Comparison of ENCODE assay signal across 7 cellular contexts in the genomic region with DNA sequence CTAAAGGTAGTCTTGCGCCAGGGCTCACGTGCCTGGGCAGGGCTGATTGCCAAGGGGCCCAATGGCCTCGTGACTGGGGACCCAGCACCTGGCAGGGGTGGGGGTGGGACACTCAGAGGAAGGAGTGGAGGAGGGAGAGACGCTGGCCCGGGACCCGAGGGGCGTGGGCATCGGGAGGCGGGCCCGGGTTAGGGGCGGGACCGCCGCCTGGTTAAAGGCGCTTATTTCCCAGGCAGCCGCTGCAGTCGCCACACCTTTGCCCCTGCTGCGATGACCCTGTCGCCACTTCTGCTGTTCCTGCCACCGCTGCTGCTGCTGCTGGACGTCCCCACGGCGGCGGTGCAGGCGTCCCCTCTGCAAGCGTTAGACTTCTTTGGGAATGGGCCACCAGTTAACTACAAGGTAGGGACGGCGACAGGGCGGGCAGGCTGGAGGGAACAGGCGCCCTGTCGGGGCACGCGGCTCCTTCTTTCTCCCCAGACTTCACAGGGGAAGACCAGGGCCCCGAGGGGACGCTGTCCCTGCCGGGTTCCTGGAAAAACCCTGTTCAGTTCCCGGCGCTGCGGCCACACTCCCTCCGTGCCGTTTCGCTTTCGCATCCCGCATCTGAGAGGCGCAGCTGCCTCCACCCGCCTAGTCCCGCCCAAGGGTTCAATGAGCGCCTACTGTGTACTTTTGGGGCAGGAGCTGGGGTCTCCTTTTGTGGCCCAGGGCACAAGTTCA. TPM values are rescaled to one million over a fixed set of nuclear protein-coding genes. Genes with fewer than 3 reads are reported as not detected.
DNase-seq lines count a peak whose midpoint lies in the region; ATAC-seq and TF ChIP-seq lines count a peak whose summit lies in the region.

A gene (plus strand): TSS at position 242 of the 723 bp plus-strand sequence. CDS start 29 bp downstream, at position 271.

- H3K4me3 ChIP-seq in GM12864 (ENCODE audit: low read depth, low read length) = peak within 1 kb of the TSS; percentile 89
- peak within 1 kb of the TSS; percentile 33 for H3K4me3 ChIP-seq in HEK293 (ENCODE audit: low read depth, low read length)
- H3K4me3 ChIP-seq in lower lobe of right lung = peak within 1 kb of the TSS; percentile 89

- ATAC-seq in activated B cell treated with CpG ODN at 0.5 μM for 24 hours (ENCODE audit: low read depth) (peak; percentile 62), lower lobe of right lung (peak; percentile 87 to 89)
- ATAC-seq in stimulated activated memory B cell treated with anti-CD40 and anti-IgM and Interleukin-4, amounts not matched to agents 10 μg/mL and 1 μg/mL and 100 μg/mL, for 72 hours = peak; percentile 82

- no peaks in the 10 kb centered on the region for H3K27me3 Mint-ChIP-seq in activated B cell treated with CpG ODN at 0.5 μM for 24 hours
- H3K27me3 Mint-ChIP-seq in stimulated activated memory B cell treated with anti-CD40 and anti-IgM and Interleukin-4, amounts not matched to agents 10 μg/mL and 1 μg/mL and 100 μg/mL, for 72 hours = no peaks in the 10 kb centered on the region

- POLR2A ChIA-PET in HEK293 (lab: Yijun Ruan, JAX) (interaction anchor here (0.8 kb wide), 1 partner anchor 19 kb away, joined by 3 read pairs; a partner anchor contains a TSS), activated B cell treated with CpG ODN at 0.5 μM for 24 hours (lab: Charles Lee) (interaction anchor here (0.5 to 11.9 kb wide), 14 partner anchors 12 to 583 kb away, joined by 3 to 437 read pairs (median 4); a partner anchor contains a TSS)

- H3K36me3 ChIP-seq in HEK293 (ENCODE audit: control insufficient read depth in 2 of 2, insufficient read depth in 1 of 2, low read length in 2 of 2) = peaks cover 0 to 25% of the 10 kb centered on the region in 2 experiments; a peak in 2 of 3 replicates
- H3K36me3 ChIP-seq in lower lobe of right lung = peaks cover 34% of the 10 kb centered on the region

- CTCF ChIA-PET in HEK293 (lab: Yijun Ruan, JAX) = interaction anchor here (0.5 to 1.2 kb wide), 5 partner anchors 10 to 558 kb away, joined by 3 to 4 read pairs (median 3); no protein-coding TSS in a partner anchor
- CTCF ChIA-PET in activated B cell treated with CpG ODN at 0.5 μM for 24 hours (lab: Charles Lee) = interaction anchor here (1.0 to 2.7 kb wide), 3 partner anchors 10 to 79 kb away, joined by 3 to 14 read pairs (median 5); no protein-coding TSS in a partner anchor

- no peaks in the 10 kb centered on the region for H3K27me3 ChIP-seq in lower lobe of right lung (ENCODE audit: low read depth)

- DNase-seq in GM12864 (ENCODE audit: low read depth) (peak; percentile 66), NCI-H146 (lab: John Stamatoyannopoulos, UW) (peak; percentile 83), activated B cell treated with CpG ODN at 0.5 μM for 24 hours (peak; percentile 85), dermis blood vessel endothelial cell (peak; percentile 39), lower lobe of right lung (peak; percentile 92)

- no peaks in the 10 kb centered on the region for H3K9me3 Mint-ChIP-seq in activated B cell treated with CpG ODN at 0.5 μM for 24 hours
- H3K9me3 Mint-ChIP-seq in stimulated activated memory B cell treated with anti-CD40 and anti-IgM and Interleukin-4, amounts not matched to agents 10 μg/mL and 1 μg/mL and 100 μg/mL, for 72 hours = no peaks in the 10 kb centered on the region

- H3K4me1 Mint-ChIP-seq in activated B cell treated with CpG ODN at 0.5 μM for 24 hours = peaks cover 90% of the 10 kb centered on the region
- peaks cover 80% of the 10 kb centered on the region for H3K4me1 Mint-ChIP-seq in stimulated activated memory B cell treated with anti-CD40 and anti-IgM and Interleukin-4, amounts not matched to agents 10 μg/mL and 1 μg/mL and 100 μg/mL, for 72 hours

- no peak within 1 kb of the TSS; the same call in 1 of the 2 replicates for H3K27ac ChIP-seq in HEK293 (ENCODE audit: extremely low read depth, low read depth, low read length)
- H3K27ac ChIP-seq in lower lobe of right lung = peak within 1 kb of the TSS; percentile 81

- intact Hi-C loops in activated B cell treated with CpG ODN at 0.5 μM for 24 hours (cut with micrococcal nuclease) = loop anchor here (1.0 to 10.0 kb wide), 9 partner anchors 8 to 649 kb away; a partner anchor contains a TSS
- intact Hi-C loops in lower lobe of right lung (cut with DNase I) = no loop called here

- H3K9me3 ChIP-seq in HEK293 (ENCODE audit: control insufficient read depth, insufficient read depth, low read depth, low read length) (no peaks in the 10 kb centered on the region), lower lobe of right lung (no peaks in the 10 kb centered on the region)

- H3K4me1 ChIP-seq in HEK293 (ENCODE audit: control insufficient read depth, insufficient read depth, low read length) = no peaks in the 10 kb centered on the region
- H3K4me1 ChIP-seq in lower lobe of right lung = peaks cover 18% of the 10 kb centered on the region

- peak within 1 kb of the TSS; percentile 94 for H3K4me3 Mint-ChIP-seq in activated B cell treated with CpG ODN at 0.5 μM for 24 hours
- H3K4me3 Mint-ChIP-seq in stimulated activated memory B cell treated with anti-CD40 and anti-IgM and Interleukin-4, amounts not matched to agents 10 μg/mL and 1 μg/mL and 100 μg/mL, for 72 hours = peak within 1 kb of the TSS; percentile 94

- TF ChIP-seq CTCF in GM12864 (IDR thresholded peaks at IDR 0.05; ENCODE audit: low read depth, low read length, missing control alignments) = no peak
- peak; percentile 30; the same call in 1 of the 2 replicates for TF ChIP-seq CTCF in HEK293 (tag by site-specific recombination; IDR thresholded peaks at IDR 0.05)
- TF ChIP-seq CTCF in activated B cell treated with CpG ODN at 0.5 μM for 24 hours (IDR thresholded peaks at IDR 0.05) = no peak
- TF ChIP-seq CTCF in lower lobe of right lung (IDR thresholded peaks at IDR 0.05) = no peak

- H3K27ac Mint-ChIP-seq in activated B cell treated with CpG ODN at 0.5 μM for 24 hours = peak within 1 kb of the TSS; percentile 92
- peak within 1 kb of the TSS; percentile 92 for H3K27ac Mint-ChIP-seq in stimulated activated memory B cell treated with anti-CD40 and anti-IgM and Interleukin-4, amounts not matched to agents 10 μg/mL and 1 μg/mL and 100 μg/mL, for 72 hours

- H3K36me3 Mint-ChIP-seq in activated B cell treated with CpG ODN at 0.5 μM for 24 hours (ENCODE audit: low read depth) = peaks cover 45% of the 10 kb centered on the region
- peaks cover 52% of the 10 kb centered on the region for H3K36me3 Mint-ChIP-seq in stimulated activated memory B cell treated with anti-CD40 and anti-IgM and Interleukin-4, amounts not matched to agents 10 μg/mL and 1 μg/mL and 100 μg/mL, for 72 hours

TF ChIP-seq in HEK293, 187 proteins besides CTCF, POLR2A, EP300 and RAD21 (continues in another document):
- TF ChIP-seq KLF10 (tag by site-specific recombination; IDR thresholded peaks at IDR 0.05) (peak; percentile 51; the same call in 1 of the 2 replicates), ZNF354C (tag by site-specific recombination; IDR thresholded peaks at IDR 0.05; ENCODE audit: borderline replicate concordance, low read depth) (no peak), SP2 (tag by site-specific recombination; IDR thresholded peaks at IDR 0.05) (peak; percentile 93), KLF8 (tag by site-specific recombination; IDR thresholded peaks at IDR 0.05) (peak; percentile 44), ZNF140 (tag by site-specific recombination; IDR thresholded peaks at IDR 0.05) (no peak), ZFP69B (tag by site-specific recombination; IDR thresholded peaks at IDR 0.05) (peak; percentile 63; the same call in 1 of the 2 replicates), KLF16 (tag by site-specific recombination; IDR thresholded peaks at IDR 0.05) (peak; percentile 74), GLI4 (tag by site-specific recombination; IDR thresholded peaks at IDR 0.05) (no peak)
- TF ChIP-seq, protein P1, sequence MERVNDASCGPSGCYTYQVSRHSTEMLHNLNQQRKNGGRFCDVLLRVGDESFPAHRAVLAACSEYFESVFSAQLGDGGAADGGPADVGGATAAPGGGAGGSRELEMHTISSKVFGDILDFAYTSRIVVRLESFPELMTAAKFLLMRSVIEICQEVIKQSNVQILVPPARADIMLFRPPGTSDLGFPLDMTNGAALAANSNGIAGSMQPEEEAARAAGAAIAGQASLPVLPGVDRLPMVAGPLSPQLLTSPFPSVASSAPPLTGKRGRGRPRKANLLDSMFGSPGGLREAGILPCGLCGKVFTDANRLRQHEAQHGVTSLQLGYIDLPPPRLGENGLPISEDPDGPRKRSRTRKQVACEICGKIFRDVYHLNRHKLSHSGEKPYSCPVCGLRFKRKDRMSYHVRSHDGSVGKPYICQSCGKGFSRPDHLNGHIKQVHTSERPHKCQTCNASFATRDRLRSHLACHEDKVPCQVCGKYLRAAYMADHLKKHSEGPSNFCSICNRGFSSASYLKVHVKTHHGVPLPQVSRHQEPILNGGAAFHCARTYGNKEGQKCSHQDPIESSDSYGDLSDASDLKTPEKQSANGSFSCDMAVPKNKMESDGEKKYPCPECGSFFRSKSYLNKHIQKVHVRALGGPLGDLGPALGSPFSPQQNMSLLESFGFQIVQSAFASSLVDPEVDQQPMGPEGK (tag by site-specific recombination; IDR thresholded peaks at IDR 0.05) = peak; percentile 96
- TF ChIP-seq, protein P2, sequence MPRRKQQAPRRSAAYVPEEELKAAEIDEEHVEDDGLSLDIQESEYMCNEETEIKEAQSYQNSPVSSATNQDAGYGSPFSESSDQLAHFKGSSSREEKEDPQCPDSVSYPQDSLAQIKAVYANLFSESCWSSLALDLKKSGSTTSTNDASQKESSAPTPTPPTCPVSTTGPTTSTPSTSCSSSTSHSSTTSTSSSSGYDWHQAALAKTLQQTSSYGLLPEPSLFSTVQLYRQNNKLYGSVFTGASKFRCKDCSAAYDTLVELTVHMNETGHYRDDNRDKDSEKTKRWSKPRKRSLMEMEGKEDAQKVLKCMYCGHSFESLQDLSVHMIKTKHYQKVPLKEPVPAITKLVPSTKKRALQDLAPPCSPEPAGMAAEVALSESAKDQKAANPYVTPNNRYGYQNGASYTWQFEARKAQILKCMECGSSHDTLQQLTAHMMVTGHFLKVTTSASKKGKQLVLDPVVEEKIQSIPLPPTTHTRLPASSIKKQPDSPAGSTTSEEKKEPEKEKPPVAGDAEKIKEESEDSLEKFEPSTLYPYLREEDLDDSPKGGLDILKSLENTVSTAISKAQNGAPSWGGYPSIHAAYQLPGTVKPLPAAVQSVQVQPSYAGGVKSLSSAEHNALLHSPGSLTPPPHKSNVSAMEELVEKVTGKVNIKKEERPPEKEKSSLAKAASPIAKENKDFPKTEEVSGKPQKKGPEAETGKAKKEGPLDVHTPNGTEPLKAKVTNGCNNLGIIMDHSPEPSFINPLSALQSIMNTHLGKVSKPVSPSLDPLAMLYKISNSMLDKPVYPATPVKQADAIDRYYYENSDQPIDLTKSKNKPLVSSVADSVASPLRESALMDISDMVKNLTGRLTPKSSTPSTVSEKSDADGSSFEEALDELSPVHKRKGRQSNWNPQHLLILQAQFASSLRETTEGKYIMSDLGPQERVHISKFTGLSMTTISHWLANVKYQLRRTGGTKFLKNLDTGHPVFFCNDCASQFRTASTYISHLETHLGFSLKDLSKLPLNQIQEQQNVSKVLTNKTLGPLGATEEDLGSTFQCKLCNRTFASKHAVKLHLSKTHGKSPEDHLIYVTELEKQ (tag by site-specific recombination; IDR thresholded peaks at IDR 0.05; ENCODE audit: borderline replicate concordance) = no peak

RNA-seq across cellular contexts. Expression of the gene that starts here (rescaled TPM):
- total RNA-seq in activated B cell treated with CpG ODN at 0.5 μM for 24 hours (251 and 255 TPM in 2 replicates), dermis blood vessel endothelial cell (8.0 and 8.5 TPM in 2 replicates), lower lobe of right lung (682 TPM)

Comparison
In these comparisons a context has a peak if more than half of its experiments do, and no peak if none do; other contexts are left out.
1. RNA of the gene that starts here (total RNA-seq): 682 TPM in lower lobe of right lung (single experiment) and 251 to 255 TPM in activated B cell treated with CpG ODN at 0.5 μM for 24 hours; 8.0 to 8.5 TPM in dermis blood vessel endothelial cell; every median in the first group is over 10 times any median in the second.
2. DNase-seq: peak in every context shown above with its lines; median percentile 92 in lower lobe of right lung; 85 in activated B cell treated with CpG ODN at 0.5 μM for 24 hours; 83 in NCI-H146; 66 in GM12864; 39 in dermis blood vessel endothelial cell.
3. H3K4me3 ChIP-seq: peak in every context shown above with its lines; median percentile 89 in GM12864; 89 in lower lobe of right lung; 33 in HEK293.
4. Peak in every context shown above with its lines, with median percentiles within 50 percentile points of each other: ATAC-seq.